13 cellular contexts compared by ENCODE assay signal in the genomic region with DNA sequence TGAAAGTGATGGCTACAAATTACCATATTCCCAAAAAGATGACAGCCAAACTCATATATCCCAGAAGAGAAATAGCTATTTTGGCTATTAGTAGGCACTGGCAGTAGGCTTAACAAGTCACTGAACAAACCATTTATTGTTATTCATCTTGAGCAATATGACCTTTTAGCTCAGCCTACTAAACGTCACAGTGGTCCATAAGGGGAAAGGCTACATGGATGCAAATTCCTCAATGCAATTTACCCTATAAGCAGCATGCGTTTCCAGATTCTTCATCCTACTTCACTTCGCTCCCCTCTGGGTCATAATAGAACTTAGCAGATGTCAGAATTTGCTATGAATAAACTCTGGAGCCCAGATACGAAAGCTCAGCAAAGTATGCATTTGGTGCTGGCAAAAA.
A peak's percentile ranks its signal among the peaks of the same experiment; 100 is the strongest.
DNase-seq lines count a peak whose midpoint lies in the region; ATAC-seq and TF ChIP-seq lines count a peak whose summit lies in the region.
"Had no signal": no experiment of that assay in that cellular context is flagged by ENCODE, and none has a peak within 500 bp of the region (broad histone marks: within the 10 kb centered on the region; RNA-seq: fewer than 3 reads in every experiment).

No MANE protein-coding gene starts in this region.

- no peaks in the 10 kb centered on the region for H3K9me3 ChIP-seq in tibial artery

- H3K4me1 ChIP-seq in tibial artery = peaks cover 0 to 95% (median 49%) of the 10 kb centered on the region in 4 donors
- H3K4me1 ChIP-seq: parathyroid adenoma had no signal

- H3K4me1 Mint-ChIP-seq in activated CD4-positive, alpha-beta memory T cell treated with anti-CD3 and anti-CD28 coated beads for 36 hours (ENCODE audit: low read depth) = peaks cover 75% of the 10 kb centered on the region
- H3K4me1 Mint-ChIP-seq in activated CD4-positive, alpha-beta memory T cell treated with anti-CD3 and anti-CD28 coated beads, Interleukin-2, amount 10 ng/mL, durations not matched to agents 7 days and 5 days = peaks cover 61% of the 10 kb centered on the region

- CTCF ChIA-PET in activated CD4-positive, alpha-beta memory T cell treated with anti-CD3 and anti-CD28 coated beads for 36 hours (lab: Charles Lee) = interaction anchor here (2.1 kb wide), 1 partner anchor 102 kb away, joined by 4 read pairs; no protein-coding TSS in a partner anchor
- CTCF ChIA-PET in activated CD4-positive, alpha-beta memory T cell treated with anti-CD3 and anti-CD28 coated beads, Interleukin-2, amount 10 ng/mL, durations not matched to agents 7 days and 5 days (lab: Charles Lee) = interaction anchor here (1.1 to 1.2 kb wide), 2 partner anchors 9 to 122 kb away, joined by 3 read pairs; no protein-coding TSS in a partner anchor

- no peak overlapping the region for H3K4me3 Mint-ChIP-seq in activated CD4-positive, alpha-beta memory T cell treated with anti-CD3 and anti-CD28 coated beads for 36 hours
- H3K4me3 Mint-ChIP-seq in activated CD4-positive, alpha-beta memory T cell treated with anti-CD3 and anti-CD28 coated beads, Interleukin-2, amount 10 ng/mL, durations not matched to agents 7 days and 5 days = no peak overlapping the region

- no peaks in the 10 kb centered on the region for H3K27me3 ChIP-seq in tibial artery

- POLR2A ChIA-PET in activated CD4-positive, alpha-beta memory T cell treated with anti-CD3 and anti-CD28 coated beads for 36 hours (lab: Charles Lee) = interaction anchor here (1.0 to 1.5 kb wide), 3 partner anchors 17 to 79 kb away, joined by 3 to 5 read pairs (median 4); no protein-coding TSS in a partner anchor
- POLR2A ChIA-PET in activated CD4-positive, alpha-beta memory T cell treated with anti-CD3 and anti-CD28 coated beads, Interleukin-2, amount 10 ng/mL, durations not matched to agents 7 days and 5 days (lab: Charles Lee) = interaction anchor here (0.7 to 1.3 kb wide), 3 partner anchors 12 to 114 kb away, joined by 3 to 6 read pairs (median 4); no protein-coding TSS in a partner anchor

- intact Hi-C loops in activated CD4-positive, alpha-beta memory T cell treated with anti-CD3 and anti-CD28 coated beads for 36 hours (cut with micrococcal nuclease) = no loop called here
- intact Hi-C loops in tibial artery (cut with DNase I; ENCODE audit: low total_unique reads) = no loop called here

- H3K27ac ChIP-seq in tibial artery = peak overlapping the region; percentile 50 to 70
- H3K27ac ChIP-seq: KMS-11, parathyroid adenoma had no signal

- peak overlapping the region in 1 of 2 donors; percentile 10 for H3K4me3 ChIP-seq in tibial artery

- H3K27ac Mint-ChIP-seq in activated CD4-positive, alpha-beta memory T cell treated with anti-CD3 and anti-CD28 coated beads for 36 hours = peak overlapping the region; percentile 49
- H3K27ac Mint-ChIP-seq in activated CD4-positive, alpha-beta memory T cell treated with anti-CD3 and anti-CD28 coated beads, Interleukin-2, amount 10 ng/mL, durations not matched to agents 7 days and 5 days = no peak overlapping the region

- ATAC-seq in SK-N-SH treated with all-trans-retinoic acid at 6 μM for 48 hours = peak; percentile 24

- peaks cover 2% of the 10 kb centered on the region for H3K36me3 Mint-ChIP-seq in activated CD4-positive, alpha-beta memory T cell treated with anti-CD3 and anti-CD28 coated beads for 36 hours
- H3K36me3 Mint-ChIP-seq in activated CD4-positive, alpha-beta memory T cell treated with anti-CD3 and anti-CD28 coated beads, Interleukin-2, amount 10 ng/mL, durations not matched to agents 7 days and 5 days (ENCODE audit: low read depth) = peaks cover 4% of the 10 kb centered on the region

- no peak for DNase-seq in activated CD4-positive, alpha-beta memory T cell treated with anti-CD3 and anti-CD28 coated beads for 36 hours
- no peak for DNase-seq in activated CD4-positive, alpha-beta memory T cell treated with anti-CD3 and anti-CD28 coated beads, Interleukin-2, amount 10 ng/mL, durations not matched to agents 7 days and 5 days
- DNase-seq in iris pigment epithelial cell (ENCODE audit: low read depth) (peak; percentile 53), tibial artery (no peak), HT-29 (ENCODE audit: low spot score) (no peak), AML-193 (lab: John Stamatoyannopoulos, UW) (no peak), iPS-NIHi11 (ENCODE audit: low spot score) (no peak)
- DNase-seq: dermis blood vessel endothelial cell, NCI-H446, T-helper 2 cell had no signal

- no peaks in the 10 kb centered on the region for H3K27me3 Mint-ChIP-seq in activated CD4-positive, alpha-beta memory T cell treated with anti-CD3 and anti-CD28 coated beads for 36 hours
- H3K27me3 Mint-ChIP-seq in activated CD4-positive, alpha-beta memory T cell treated with anti-CD3 and anti-CD28 coated beads, Interleukin-2, amount 10 ng/mL, durations not matched to agents 7 days and 5 days = no peaks in the 10 kb centered on the region

- no peak for TF ChIP-seq CTCF in tibial artery (IDR thresholded peaks at IDR 0.05)

- no peaks in the 10 kb centered on the region for H3K36me3 ChIP-seq in tibial artery

- H3K9me3 Mint-ChIP-seq in activated CD4-positive, alpha-beta memory T cell treated with anti-CD3 and anti-CD28 coated beads for 36 hours = no peaks in the 10 kb centered on the region
- H3K9me3 Mint-ChIP-seq in activated CD4-positive, alpha-beta memory T cell treated with anti-CD3 and anti-CD28 coated beads, Interleukin-2, amount 10 ng/mL, durations not matched to agents 7 days and 5 days = no peaks in the 10 kb centered on the region

TF ChIP-seq in SK-N-SH treated with all-trans-retinoic acid at 6 μM for 48 hours, 23 proteins besides CTCF, POLR2A, EP300 and RAD21:
- TF ChIP-seq ISL1 (CRISPR knock-in tag; IDR thresholded peaks at IDR 0.05) (no peak), ZNF565 (CRISPR knock-in tag; conservative IDR thresholded peaks at IDR 0.05; ENCODE audit: low read depth) (no peak), BACH2 (CRISPR knock-in tag; IDR thresholded peaks at IDR 0.05; ENCODE audit: borderline replicate concordance) (no peak), ZNF70 (CRISPR knock-in tag; IDR thresholded peaks at IDR 0.05) (no peak), RARB (CRISPR knock-in tag; IDR thresholded peaks at IDR 0.05) (no peak), PPARA (CRISPR knock-in tag; IDR thresholded peaks at IDR 0.05; ENCODE audit: borderline replicate concordance) (no peak), TCF4 (CRISPR knock-in tag; IDR thresholded peaks at IDR 0.05; ENCODE audit: borderline replicate concordance) (no peak), OSR1 (CRISPR knock-in tag; IDR thresholded peaks at IDR 0.05) (no peak)
- TF ChIP-seq, protein P1, sequence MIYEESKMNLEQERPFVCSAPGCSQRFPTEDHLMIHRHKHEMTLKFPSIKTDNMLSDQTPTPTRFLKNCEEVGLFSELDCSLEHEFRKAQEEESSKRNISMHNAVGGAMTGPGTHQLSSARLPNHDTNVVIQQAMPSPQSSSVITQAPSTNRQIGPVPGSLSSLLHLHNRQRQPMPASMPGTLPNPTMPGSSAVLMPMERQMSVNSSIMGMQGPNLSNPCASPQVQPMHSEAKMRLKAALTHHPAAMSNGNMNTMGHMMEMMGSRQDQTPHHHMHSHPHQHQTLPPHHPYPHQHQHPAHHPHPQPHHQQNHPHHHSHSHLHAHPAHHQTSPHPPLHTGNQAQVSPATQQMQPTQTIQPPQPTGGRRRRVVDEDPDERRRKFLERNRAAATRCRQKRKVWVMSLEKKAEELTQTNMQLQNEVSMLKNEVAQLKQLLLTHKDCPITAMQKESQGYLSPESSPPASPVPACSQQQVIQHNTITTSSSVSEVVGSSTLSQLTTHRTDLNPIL (CRISPR knock-in tag; IDR thresholded peaks at IDR 0.05; ENCODE audit: low read depth) = no peak
- TF ChIP-seq, protein P2, sequence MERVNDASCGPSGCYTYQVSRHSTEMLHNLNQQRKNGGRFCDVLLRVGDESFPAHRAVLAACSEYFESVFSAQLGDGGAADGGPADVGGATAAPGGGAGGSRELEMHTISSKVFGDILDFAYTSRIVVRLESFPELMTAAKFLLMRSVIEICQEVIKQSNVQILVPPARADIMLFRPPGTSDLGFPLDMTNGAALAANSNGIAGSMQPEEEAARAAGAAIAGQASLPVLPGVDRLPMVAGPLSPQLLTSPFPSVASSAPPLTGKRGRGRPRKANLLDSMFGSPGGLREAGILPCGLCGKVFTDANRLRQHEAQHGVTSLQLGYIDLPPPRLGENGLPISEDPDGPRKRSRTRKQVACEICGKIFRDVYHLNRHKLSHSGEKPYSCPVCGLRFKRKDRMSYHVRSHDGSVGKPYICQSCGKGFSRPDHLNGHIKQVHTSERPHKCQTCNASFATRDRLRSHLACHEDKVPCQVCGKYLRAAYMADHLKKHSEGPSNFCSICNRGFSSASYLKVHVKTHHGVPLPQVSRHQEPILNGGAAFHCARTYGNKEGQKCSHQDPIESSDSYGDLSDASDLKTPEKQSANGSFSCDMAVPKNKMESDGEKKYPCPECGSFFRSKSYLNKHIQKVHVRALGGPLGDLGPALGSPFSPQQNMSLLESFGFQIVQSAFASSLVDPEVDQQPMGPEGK (CRISPR knock-in tag; IDR thresholded peaks at IDR 0.05; ENCODE audit: borderline replicate concordance) = no peak
- TF ChIP-seq, protein P3, sequence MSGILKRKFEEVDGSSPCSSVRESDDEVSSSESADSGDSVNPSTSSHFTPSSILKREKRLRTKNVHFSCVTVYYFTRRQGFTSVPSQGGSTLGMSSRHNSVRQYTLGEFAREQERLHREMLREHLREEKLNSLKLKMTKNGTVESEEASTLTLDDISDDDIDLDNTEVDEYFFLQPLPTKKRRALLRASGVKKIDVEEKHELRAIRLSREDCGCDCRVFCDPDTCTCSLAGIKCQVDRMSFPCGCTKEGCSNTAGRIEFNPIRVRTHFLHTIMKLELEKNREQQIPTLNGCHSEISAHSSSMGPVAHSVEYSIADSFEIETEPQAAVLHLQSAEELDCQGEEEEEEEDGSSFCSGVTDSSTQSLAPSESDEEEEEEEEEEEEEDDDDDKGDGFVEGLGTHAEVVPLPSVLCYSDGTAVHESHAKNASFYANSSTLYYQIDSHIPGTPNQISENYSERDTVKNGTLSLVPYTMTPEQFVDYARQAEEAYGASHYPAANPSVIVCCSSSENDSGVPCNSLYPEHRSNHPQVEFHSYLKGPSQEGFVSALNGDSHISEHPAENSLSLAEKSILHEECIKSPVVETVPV (CRISPR knock-in tag; IDR thresholded peaks at IDR 0.05) = no peak
